In the genomic region with DNA sequence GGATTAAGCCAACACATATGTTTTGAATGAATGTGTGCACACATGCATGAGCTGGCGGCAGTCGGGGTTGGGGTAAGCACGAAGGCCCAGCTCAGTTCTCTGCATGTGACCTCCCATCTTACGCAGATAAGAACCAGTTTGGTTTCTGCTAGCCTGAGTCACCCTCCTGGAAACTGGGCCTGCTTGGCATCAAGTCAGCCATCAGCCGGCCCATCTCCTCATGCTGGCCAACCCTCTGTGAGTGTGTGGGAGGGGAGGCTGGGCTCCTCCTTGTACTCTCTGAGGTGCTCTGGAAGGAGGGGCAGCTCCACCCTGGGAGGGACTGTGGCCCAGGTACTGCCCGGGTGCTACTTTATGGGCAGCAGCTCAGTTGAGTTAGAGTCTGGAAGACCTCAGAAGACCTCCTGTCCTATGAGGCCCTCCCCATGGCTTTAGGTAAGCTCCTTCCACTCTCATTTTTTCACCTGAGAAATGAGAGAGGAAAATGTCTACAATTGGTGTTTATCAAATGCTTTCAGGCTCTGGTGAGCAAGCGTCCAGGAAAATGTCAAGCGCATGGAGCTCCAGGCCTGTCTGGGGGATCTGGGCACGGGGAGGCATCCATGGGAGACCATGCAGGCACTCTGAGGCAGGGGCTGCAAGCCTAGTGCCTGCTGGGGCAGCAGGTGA, we compare ENCODE assay signal across 12 cellular contexts. TPM values are rescaled to one million over a fixed set of nuclear protein-coding genes. Genes with fewer than 3 reads are reported as not detected.
DNase-seq lines count a peak whose midpoint lies in the region; TF ChIP-seq lines count a peak whose summit lies in the region.
"Had no signal": no experiment of that assay in that cellular context is flagged by ENCODE, and none has a peak within 500 bp of the region (broad histone marks: within the 10 kb centered on the region; RNA-seq: fewer than 3 reads in every experiment).

No MANE protein-coding gene starts in this region.

- WGBS in adrenal gland, 4 donors: 64 to 77% (median 72%) methylated on average over 8 to 9 of the region's 9 CpGs
- WGBS in suprapubic skin: 47% methylated on average over 9 of the region's 9 CpGs

- no peaks in the 10 kb centered on the region for H3K27me3 ChIP-seq in adrenal gland
- H3K27me3 ChIP-seq in kidney epithelial cell (ENCODE audit: control insufficient read depth, insufficient read depth, low read length): no peaks in the 10 kb centered on the region
- no peaks in the 10 kb centered on the region for H3K27me3 ChIP-seq in suprapubic skin

- H3K36me3 ChIP-seq in adrenal gland (replicated peaks in 1 of 2) (no peaks in the 10 kb centered on the region), kidney epithelial cell (ENCODE audit: control insufficient read depth, insufficient read depth, low read length) (no peaks in the 10 kb centered on the region), suprapubic skin (no peaks in the 10 kb centered on the region)

- peak; percentile 56 for DNase-seq in activated T-cell treated with anti-CD3 and anti-CD28 coated beads for 48 hours (ENCODE audit: low read depth)
- no peak for DNase-seq in activated T-cell treated with anti-CD3 and anti-CD28 coated beads, Interleukin-2, amount 50 U/mL, for 1 hour
- DNase-seq in adrenal gland: peak; percentile 74 to 93 (median 90)
- peak; percentile 52 for DNase-seq in kidney epithelial cell (ENCODE audit: low read depth)
- peak in 1 of 2 donors; percentile 83 for DNase-seq in suprapubic skin (ENCODE audit: low spot score in 2 of 2)
- no peak for DNase-seq in NCI-H1048 (lab: John Stamatoyannopoulos, UW)
- no peak for DNase-seq in pons (ENCODE audit: low spot score)
- DNase-seq in NOMO-1 treated with DMSO at 0.1 percent for 48 hours (lab: John Stamatoyannopoulos, UW; ENCODE audit: unreplicated experiment): no peak
- DNase-seq: activated B cell treated with CpG ODN at 0.5 μM for 24 hours; CD4-positive, alpha-beta T cell; hippocampal formation; Karpas-422 had no signal

- H3K27ac ChIP-seq in adrenal gland: peak overlapping the region in 2 of 5 donors; percentile 74 to 77
- peak overlapping the region; percentile 88 for H3K27ac ChIP-seq in suprapubic skin

- H3K4me1 ChIP-seq in adrenal gland (replicated peaks in 1 of 2) (peaks cover 0 to 5% of the 10 kb centered on the region in 2 donors), suprapubic skin (peaks cover 57% of the 10 kb centered on the region)

- H3K4me3 ChIP-seq in adrenal gland: no peak overlapping the region
- H3K4me3 ChIP-seq in kidney epithelial cell (ENCODE audit: low read depth, low read length): no peak overlapping the region
- H3K4me3 ChIP-seq in suprapubic skin: peak overlapping the region; percentile 38

- TF ChIP-seq POLR2A in adrenal gland (IDR thresholded peaks at IDR 0.05) (no peak), suprapubic skin (IDR thresholded peaks at IDR 0.05) (no peak)

- intact Hi-C loops in adrenal gland (cut with DNase I): no loop called here

- no peaks in the 10 kb centered on the region for H3K9me3 ChIP-seq in adrenal gland (replicated peaks in 1 of 3)
- no peaks in the 10 kb centered on the region for H3K9me3 ChIP-seq in suprapubic skin

- TF ChIP-seq CTCF in adrenal gland (IDR thresholded peaks at IDR 0.05): no peak
- TF ChIP-seq CTCF in kidney epithelial cell (IDR thresholded peaks at IDR 0.05; ENCODE audit: insufficient read depth, low read length, poor library complexity, severe bottlenecking): no peak
- TF ChIP-seq CTCF in suprapubic skin (IDR thresholded peaks at IDR 0.05): no peak

- TF ChIP-seq EP300 in suprapubic skin (IDR thresholded peaks at IDR 0.05): no peak

RNA-seq across cellular contexts. Expression of a gene that starts 9.7 kb away (rescaled TPM):
- total RNA-seq in adrenal gland: 1 to 10 TPM in 4 of 8 donors, under 1 TPM in 2, not detected in 2; 0.42 to 6.1 (median 1.1) TPM
- 1 to 10 TPM; 1.4 to 2.6 (median 2.5) TPM for polyA plus RNA-seq in adrenal gland
- total RNA-seq in kidney epithelial cell: 8.8 and 11.3 TPM in 2 replicates
- total RNA-seq in suprapubic skin: 100 to 1,000 TPM; 129 to 147 (median 135) TPM
- total RNA-seq: activated B cell treated with CpG ODN at 0.5 μM for 24 hours had no signal

RNA-seq across cellular contexts. Expression of a gene that starts 50.0 kb away (rescaled TPM):
- total RNA-seq in adrenal gland (not detected), kidney epithelial cell (not detected in 2 replicates), suprapubic skin (10 to 100 TPM in 3 of 4 donors, under 1 TPM in 1; 0.80 to 23.2 (median 18.3) TPM)
- polyA plus RNA-seq in adrenal gland: not detected
- total RNA-seq: activated B cell treated with CpG ODN at 0.5 μM for 24 hours; CD4-positive, alpha-beta T cell had no signal

RNA-seq across cellular contexts. Expression of a gene that starts 56.0 kb away (rescaled TPM):
- total RNA-seq in adrenal gland: 100 to 1,000 TPM in 4 of 8 donors, 10 to 100 TPM in 4; 62.7 to 164 (median 93.5) TPM
- 10 to 100 TPM; 21.1 to 60.2 (median 31.8) TPM for polyA plus RNA-seq in adrenal gland
- 12.1 and 13.9 TPM in 2 replicates for total RNA-seq in kidney epithelial cell
- 100 to 1,000 TPM in 1 of 4 donors, 10 to 100 TPM in 3; 53.8 to 102 (median 88.0) TPM for total RNA-seq in suprapubic skin

RNA-seq across cellular contexts. Expression of a gene that starts 58.7 kb away (rescaled TPM):
- total RNA-seq in adrenal gland (not detected), kidney epithelial cell (0.04 and 0.34 TPM in 2 replicates), suprapubic skin (10 to 100 TPM in 3 of 4 donors, 1 to 10 TPM in 1; 7.7 to 73.9 (median 37.1) TPM)
- polyA plus RNA-seq in adrenal gland: not detected
- total RNA-seq: activated B cell treated with CpG ODN at 0.5 μM for 24 hours; CD4-positive, alpha-beta T cell had no signal

Comparison
In these comparisons a context has a peak if more than half of its experiments do, and no peak if none do; other contexts are left out.
1. DNase-seq: peak in activated T-cell treated with anti-CD3 and anti-CD28 coated beads for 48 hours (single experiment), adrenal gland (7 of 7) and kidney epithelial cell (single experiment); none in activated T-cell treated with anti-CD3 and anti-CD28 coated beads, Interleukin-2, amount 50 U/mL, for 1 hour (single experiment), NCI-H1048 (single experiment), pons (single experiment) and NOMO-1 treated with DMSO at 0.1 percent for 48 hours (single experiment).
2. RNA of a gene that starts 9.7 kb away (total RNA-seq): 129 to 147 TPM in suprapubic skin; 8.8 to 11.3 TPM in kidney epithelial cell and 0.42 to 6.1 TPM in adrenal gland; every median in the first group is over 10 times any median in the second.